17 cellular contexts compared by ENCODE assay signal in genomic region chr13:79141082-79141481, GRCh38.
"Had no signal": no experiment of that assay in that cellular context is flagged by ENCODE, and none has a peak within 500 bp of the region (broad histone marks: within the 10 kb centered on the region; RNA-seq: fewer than 3 reads in every experiment).

No MANE protein-coding gene starts in this region.

- H3K9me3 ChIP-seq: ascending aorta, colonic mucosa, lower lobe of right lung, pancreas, testis had no signal

- DNase-seq: activated CD4-positive, alpha-beta T cell treated with anti-CD3 and anti-CD28 coated beads, Interleukin-2, amount 10 ng/mL, durations not matched to agents 7 days and 5 days; activated CD8-positive, alpha-beta memory T cell treated with anti-CD3 and anti-CD28 coated beads, Interleukin-2, amount 50 U/mL, for 4 hours; activated naive CD4-positive, alpha-beta T cell treated with anti-CD3 and anti-CD28 coated beads, Interleukin-2, amount 10 ng/mL, durations not matched to agents 7 days and 5 days; activated T-cell treated with anti-CD3 and anti-CD28 coated beads, Interleukin-2, amount 50 U/mL, for 4 hours; colonic mucosa; erythroblast; head of caudate nucleus; lower lobe of right lung; naive thymus-derived CD8-positive, alpha-beta T cell; pancreas; stimulated activated CD4-positive, alpha-beta T cell treated with anti-CD3 and anti-CD28 coated beads, Interleukin-4, amount 100 ng/mL, for 24 hours; testis had no signal

- ATAC-seq: activated CD4-positive, CD25-positive, alpha-beta regulatory T cell treated with anti-CD3 and anti-CD28 coated beads, Interleukin-2, amount 50 U/mL, for 24 hours; activated T-cell treated with anti-CD3 and anti-CD28 coated beads, Interleukin-2, amount 50 U/mL, for 4 hours; lower lobe of right lung; naive thymus-derived CD8-positive, alpha-beta T cell; pancreas; sciatic nerve; stimulated activated effector memory CD8-positive, alpha-beta T cell treated with anti-CD3 and anti-CD28 coated beads, Interleukin-12 subunit alpha, Interleukin-12 subunit beta, amount 100 ng/mL, for 72 hours had no signal

- H3K27ac ChIP-seq: ascending aorta, colonic mucosa, lower lobe of right lung, pancreas, testis had no signal

- H3K4me1 ChIP-seq: ascending aorta, colonic mucosa, lower lobe of right lung, pancreas, testis had no signal

- H3K36me3 ChIP-seq: ascending aorta, colonic mucosa, lower lobe of right lung, pancreas had no signal

- H3K4me3 ChIP-seq: ascending aorta, colonic mucosa, lower lobe of right lung, pancreas, smooth muscle cell, testis had no signal

- H3K27me3 ChIP-seq: ascending aorta, colonic mucosa, pancreas, testis had no signal
